Comparison of ENCODE assay signal across 9 cellular contexts in genomic region chr15:41775651-41776050, GRCh38. TPM values are rescaled to one million over a fixed set of nuclear protein-coding genes. Genes with fewer than 3 reads are reported as not detected.
A peak's percentile ranks its signal among the peaks of the same experiment; 100 is the strongest.
DNase-seq lines count a peak whose midpoint lies in the region; ATAC-seq and TF ChIP-seq lines count a peak whose summit lies in the region.
"Had no signal": no experiment of that assay in that cellular context is flagged by ENCODE, and none has a peak within 500 bp of the region (broad histone marks: within the 10 kb centered on the region; RNA-seq: fewer than 3 reads in every experiment).

No MANE protein-coding gene starts in this region.

- ATAC-seq in psoas muscle: no peak

- H3K4me3 ChIP-seq in GM08714 (ENCODE audit: low read length) (peak overlapping the region; percentile 72), epithelial cell of proximal tubule (ENCODE audit: low read depth, low read length) (peak overlapping the region; percentile 70), psoas muscle (peak overlapping the region; percentile 90)

- DNase-seq in RKO (ENCODE audit: low spot score) (peak; percentile 41), epithelial cell of proximal tubule (ENCODE audit: low read depth) (no peak), psoas muscle (no peak), NCI-H146 (lab: John Stamatoyannopoulos, UW) (no peak), ACHN (no peak), cerebellar nuclear complex (lab: John Stamatoyannopoulos, UW) (no peak), mucosa of gallbladder (ENCODE audit: low spot score) (no peak)
- DNase-seq: activated CD4-positive, alpha-beta T cell treated with anti-CD3 and anti-CD28 coated beads, Interleukin-2, amount 50 U/mL, for 1 hour had no signal

- no peaks in the 10 kb centered on the region for H3K9me3 ChIP-seq in psoas muscle

- intact Hi-C loops in psoas muscle (cut with DNase I): loop anchor here in 1 of 2 donors (2.0 to 10.0 kb wide), 2 partner anchors 35 to 129 kb away; no protein-coding TSS in a partner anchor

- H3K36me3 ChIP-seq in psoas muscle (ENCODE audit: insufficient read depth in 1 of 2, low read depth in 1 of 2): no peaks in the 10 kb centered on the region

- H3K4me1 ChIP-seq in psoas muscle: peaks cover 45% of the 10 kb centered on the region

- WGBS in psoas muscle, 3 donors: 37 to 57% (median 47%) methylated on average over 2 of the region's 2 CpGs

- no peak overlapping the region for H3K27ac ChIP-seq in psoas muscle

- H3K27me3 ChIP-seq in psoas muscle (ENCODE audit: insufficient read depth in 3 of 3, low read length in 2 of 3): no peaks in the 10 kb centered on the region

- TF ChIP-seq CTCF in epithelial cell of proximal tubule (conservative IDR thresholded peaks at IDR 0.05; ENCODE audit: low read depth, low read length) (no peak), psoas muscle (IDR thresholded peaks at IDR 0.05) (no peak)

- in situ Hi-C loops in ACHN (cut with HindIII; ENCODE audit: low pct_ligation_motif_present, low pct_unique_long_range_greater_than_20kb, low sequenced_read_pairs): no loop called here

RNA-seq across cellular contexts. Expression of gene MAPKBP1, which starts 1.4 kb away (rescaled TPM):
- total RNA-seq in epithelial cell of proximal tubule (11.9 and 14.4 TPM in 2 replicates), psoas muscle (10 to 100 TPM in 1 of 4 donors, 1 to 10 TPM in 3; 7.1 to 10.3 (median 8.1) TPM), mucosa of gallbladder (27.0 TPM)
- polyA plus RNA-seq in psoas muscle: 1 to 10 TPM; 2.4 to 5.3 (median 2.9) TPM

RNA-seq across cellular contexts. Expression of gene JMJD7, which starts 52.2 kb away (rescaled TPM):
- total RNA-seq in epithelial cell of proximal tubule (6.6 and 10.4 TPM in 2 replicates), psoas muscle (1 to 10 TPM; 5.8 to 8.0 (median 6.7) TPM), mucosa of gallbladder (21.0 TPM)
- polyA plus RNA-seq in psoas muscle: 1 to 10 TPM; 4.4 to 6.4 (median 4.6) TPM
